ENCODE assay signal across 9 cellular contexts in the genomic region with DNA sequence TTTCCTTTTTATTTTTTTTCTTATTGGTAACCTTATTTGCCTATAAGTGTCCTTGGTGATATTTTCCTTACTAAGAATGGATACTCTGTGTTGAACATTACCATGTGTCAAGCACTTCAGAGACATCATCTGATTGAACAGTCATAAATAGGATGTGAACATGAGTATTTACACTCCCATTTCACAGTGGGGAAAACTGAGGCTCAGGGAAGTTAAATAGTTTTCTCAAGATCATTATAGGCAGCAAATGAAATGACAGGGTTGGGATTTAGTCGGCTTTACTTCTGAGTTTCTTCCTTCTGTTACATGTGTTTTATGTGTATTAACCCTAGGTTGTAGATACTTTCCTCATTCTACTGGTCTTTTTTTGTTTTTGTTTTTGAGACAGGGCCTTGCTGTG.
"Had no signal": no experiment of that assay in that cellular context is flagged by ENCODE, and none has a peak within 500 bp of the region (broad histone marks: within the 10 kb centered on the region; RNA-seq: fewer than 3 reads in every experiment).

No MANE protein-coding gene starts in this region.

- ATAC-seq: GM23338, HCT116 had no signal

- H3K4me2 ChIP-seq: GM23338, KMS-11 had no signal

- H2AFZ ChIP-seq: GM23338 had no signal

- H3K9ac ChIP-seq: KMS-11 had no signal

- H3K9me3 ChIP-seq: HAP-1 had no signal

- H3K27ac ChIP-seq: HL-60, KMS-11 had no signal

- H3K4me1 ChIP-seq: HAP-1 had no signal

- DNase-seq: H7, HFFc6, IMR-90, KBM-7 had no signal

- H3K4me3 ChIP-seq: GM23338, HAP-1 had no signal
